Comparison of ENCODE assay signal across 21 cellular contexts in the genomic region with DNA sequence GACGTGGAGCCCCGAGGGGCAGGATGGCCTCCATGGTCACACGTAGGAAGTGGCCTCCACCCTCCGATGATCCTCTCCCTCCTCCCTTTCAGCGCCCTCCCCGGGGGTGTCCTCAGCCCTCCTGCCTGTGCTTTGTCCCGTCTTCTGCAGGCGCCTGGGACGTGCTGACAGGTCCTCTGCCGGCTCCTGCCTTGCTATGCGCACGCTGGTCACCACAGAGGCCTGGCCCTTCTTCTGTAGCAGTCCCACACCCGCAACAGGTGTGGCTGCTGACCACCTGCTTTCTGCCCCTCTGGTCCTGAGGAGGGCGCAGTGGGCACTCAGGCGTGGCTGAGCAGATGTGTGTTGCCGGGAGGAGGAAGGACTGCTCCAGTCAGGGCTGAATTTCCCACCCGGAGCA. TPM values are rescaled to one million over a fixed set of nuclear protein-coding genes. Genes with fewer than 3 reads are reported as not detected.
DNase-seq lines count a peak whose midpoint lies in the region; ATAC-seq and TF ChIP-seq lines count a peak whose summit lies in the region.
"Had no signal": no experiment of that assay in that cellular context is flagged by ENCODE, and none has a peak within 500 bp of the region (broad histone marks: within the 10 kb centered on the region; RNA-seq: fewer than 3 reads in every experiment).

No MANE protein-coding gene starts in this region.

- H3K4me1 Mint-ChIP-seq in mesothelial cell of epicardium, result no peaks in the 10 kb centered on the region
- H3K4me1 Mint-ChIP-seq: GM23338 had no signal

- ATAC-seq in RWPE2 (ENCODE audit: low read depth), result no peak
- peak in 7 of 8 donors; percentile 4 to 81 (median 57) for ATAC-seq in heart right ventricle
- ATAC-seq: GM23338, HCT116 had no signal

- H3K27me3 ChIP-seq in RWPE2 (ENCODE audit: insufficient read depth, poor library complexity, severe bottlenecking) (no peaks in the 10 kb centered on the region), heart right ventricle (no peaks in the 10 kb centered on the region), thyroid gland (no peaks in the 10 kb centered on the region)
- H3K27me3 ChIP-seq: BE2C, SJCRH30 had no signal

- H3K27ac ChIP-seq in RWPE2 (ENCODE audit: poor library complexity, severe bottlenecking) (no peak overlapping the region), heart right ventricle (peak overlapping the region in 4 of 10 donors; percentile 22 to 60 (median 34)), thyroid gland (no peak overlapping the region)
- H3K27ac ChIP-seq: RWPE1, SJCRH30 had no signal

- H3K36me3 Mint-ChIP-seq in mesothelial cell of epicardium, result peaks cover 34% of the 10 kb centered on the region

- 34 to 46% methylated on average over 17 of the region's 17 CpGs for WGBS in heart right ventricle, 2 donors
- 86 to 87% methylated on average over 17 of the region's 17 CpGs for WGBS in thyroid gland, 2 donors

- no peak overlapping the region for H3K4me3 ChIP-seq in RWPE2 (ENCODE audit: severe bottlenecking)
- H3K4me3 ChIP-seq in heart right ventricle, result no peak overlapping the region
- no peak overlapping the region for H3K4me3 ChIP-seq in thyroid gland (replicated peaks in 1 of 3)
- H3K4me3 ChIP-seq: GM23338, SJCRH30 had no signal

- H3K36me3 ChIP-seq in RWPE2 (ENCODE audit: low read depth), result peaks cover 49% of the 10 kb centered on the region
- H3K36me3 ChIP-seq in heart right ventricle, result peaks cover 0 to 98% (median 26%) of the 10 kb centered on the region in 9 donors
- H3K36me3 ChIP-seq in thyroid gland, result peaks cover 17 to 24% of the 10 kb centered on the region in 2 donors

- no peak overlapping the region for H3K4me3 Mint-ChIP-seq in mesothelial cell of epicardium
- H3K4me3 Mint-ChIP-seq: CD4-positive, alpha-beta memory T cell; GM23338 had no signal

- no peaks in the 10 kb centered on the region for H3K27me3 Mint-ChIP-seq in mesothelial cell of epicardium (ENCODE audit: low read depth)
- H3K27me3 Mint-ChIP-seq: CD4-positive, alpha-beta memory T cell had no signal

- intact Hi-C loops in heart right ventricle (cut with DNase I) (no loop called here), thyroid gland (cut with DNase I) (no loop called here)

- peaks cover 16% of the 10 kb centered on the region for H3K9me3 Mint-ChIP-seq in mesothelial cell of epicardium

- H3K9me3 ChIP-seq in RWPE2 (ENCODE audit: severe bottlenecking) (peaks cover 12% of the 10 kb centered on the region), heart right ventricle (peaks cover 0 to 17% (median 10%) of the 10 kb centered on the region in 11 donors), thyroid gland (no peaks in the 10 kb centered on the region)
- H3K9me3 ChIP-seq: SJCRH30 had no signal

- H3K27ac Mint-ChIP-seq in mesothelial cell of epicardium, result no peak overlapping the region
- H3K27ac Mint-ChIP-seq: CD4-positive, alpha-beta memory T cell; GM23338 had no signal

- TF ChIP-seq CTCF in RWPE2 (IDR thresholded peaks at IDR 0.05; ENCODE audit: poor library complexity, severe bottlenecking), result no peak
- no peak for TF ChIP-seq CTCF in heart right ventricle (IDR thresholded peaks at IDR 0.05)
- no peak for TF ChIP-seq CTCF in mesothelial cell of epicardium (IDR thresholded peaks at IDR 0.05; ENCODE audit: unreplicated experiment)
- TF ChIP-seq CTCF in thyroid gland (IDR thresholded peaks at IDR 0.05), result no peak

- no peak for TF ChIP-seq POLR2A in thyroid gland (IDR thresholded peaks at IDR 0.05)

- no peaks in the 10 kb centered on the region for H3K4me1 ChIP-seq in RWPE2 (ENCODE audit: insufficient read depth, poor library complexity, severe bottlenecking)
- peaks cover 7 to 35% (median 26%) of the 10 kb centered on the region in 9 donors for H3K4me1 ChIP-seq in heart right ventricle
- H3K4me1 ChIP-seq in thyroid gland, result peaks cover 0 to 11% of the 10 kb centered on the region in 2 donors

- DNase-seq in COLO668 (lab: John Stamatoyannopoulos, UW; ENCODE audit: unreplicated experiment), result peak; percentile 40
- DNase-seq in RWPE2 (ENCODE audit: low spot score), result peak; percentile 54
- peak in 1 of 2 donors; percentile 62 for DNase-seq in heart right ventricle
- peak; percentile 83 for DNase-seq in myocyte (ENCODE audit: low read depth)
- DNase-seq in mesothelial cell of epicardium (ENCODE audit: low spot score in 2 of 2, unreplicated experiment in 2 of 2), result no peak
- no peak for DNase-seq in thyroid gland
- DNase-seq in NCI-H226, result no peak
- no peak for DNase-seq in DMS114 treated with DMSO at 0.1 percent for 48 hours (lab: John Stamatoyannopoulos, UW; ENCODE audit: unreplicated experiment)
- DNase-seq: BE2C; CD4-positive, alpha-beta memory T cell; DMS153; Karpas-422; MV-4-11; NCI-H1105 treated with DMSO at 0.1 percent for 48 hours; NCI-H1694 treated with DMSO at 0.1 percent for 48 hours; NCI-H2081 treated with DMSO at 0.1 percent for 48 hours; NK-92 treated with Interleukin-12 subunit alpha and Interleukin-12 subunit beta, amount 100 ng/mL, for 24 hours had no signal

RNA-seq across cellular contexts. Expression of a gene that starts 27.7 kb away (rescaled TPM):
- total RNA-seq in heart right ventricle (10 to 100 TPM; 75.8 to 98.1 (median 83.6) TPM), myocyte (101 and 113 TPM in 2 replicates), mesothelial cell of epicardium (133 to 141 TPM (median 137 TPM) in 3 replicates), thyroid gland (100 to 1,000 TPM; 238 to 334 (median 268) TPM)
- 10 to 100 TPM; 18.4 to 35.3 TPM for polyA plus RNA-seq in heart right ventricle
- 27.2 TPM for polyA plus RNA-seq in myocyte (2012)

Comparison
In these comparisons a context has a peak if more than half of its experiments do, and no peak if none do; other contexts are left out.
1. DNase-seq: peak in COLO668 (single experiment), RWPE2 (single experiment) and myocyte (single experiment); none in mesothelial cell of epicardium (0 of 2), thyroid gland (0 of 2), NCI-H226 (single experiment) and DMS114 treated with DMSO at 0.1 percent for 48 hours (single experiment).